ENCODE assay signal across 1 cellular context in genomic region chr20:50014570-50015562, GRCh38.
TF ChIP-seq lines count a peak whose summit lies in the region.

No MANE protein-coding gene starts in this region.

TF ChIP-seq in K562, 482 proteins besides CTCF, POLR2A, EP300 and RAD21 (continues in another document):
- TF ChIP-seq ZBTB43 (CRISPR knock-in tag; IDR thresholded peaks at IDR 0.05) (no peak), SLC30A9 (CRISPR knock-in tag; IDR thresholded peaks at IDR 0.05) (no peak), ZBTB7A (IDR thresholded peaks at IDR 0.05; ENCODE audit: borderline replicate concordance, control insufficient read depth, low read depth, low read length) (0 out of 2 replicates have a peak, but pooled peaks have one; percentile 29), ZNF121 (CRISPR knock-in tag; conservative IDR thresholded peaks at IDR 0.05) (no peak), MLLT1 (IDR thresholded peaks at IDR 0.05) (peak; percentile 18 to 40; a peak in 1 of 4 replicates), E2F8 (IDR thresholded peaks at IDR 0.05; ENCODE audit: low read depth, partially characterized antibody) (no peak), SMARCA5 (IDR thresholded peaks at IDR 0.05) (no peak), NFRKB (IDR thresholded peaks at IDR 0.05; ENCODE audit: low read depth) (no peak), KDM4B (IDR thresholded peaks at IDR 0.05; ENCODE audit: borderline replicate concordance in 2 of 2, low read depth in 1 of 2) (no peak), NUFIP1 (IDR thresholded peaks at IDR 0.05; ENCODE audit: partially characterized antibody) (no peak), ATF3 (IDR thresholded peaks at IDR 0.05) (no peak), ATF3 (CRISPR knock-in tag; conservative IDR thresholded peaks at IDR 0.05) (no peak), ZHX1 (conservative IDR thresholded peaks at IDR 0.05; ENCODE audit: low read length) (no peak), KLF10 (CRISPR knock-in tag; IDR thresholded peaks at IDR 0.05) (no peak), RHOXF2B (CRISPR knock-in tag; conservative IDR thresholded peaks at IDR 0.05) (no peak), ZNF143 (CRISPR knock-in tag; IDR thresholded peaks at IDR 0.05) (no peak), HIVEP1 (CRISPR knock-in tag; IDR thresholded peaks at IDR 0.05) (no peak), HMG20A (CRISPR knock-in tag; conservative IDR thresholded peaks at IDR 0.05) (no peak), STAG1 (CRISPR knock-in tag; IDR thresholded peaks at IDR 0.05; ENCODE audit: borderline replicate concordance) (no peak), ZNF830 (CRISPR knock-in tag; IDR thresholded peaks at IDR 0.05) (no peak), HLTF (IDR thresholded peaks at IDR 0.05) (peak; percentile 59; the same call in 1 of the 2 replicates), MEF2D (tag; conservative IDR thresholded peaks at IDR 0.05; ENCODE audit: low read depth) (no peak), ZBTB33 (CRISPR knock-in tag; IDR thresholded peaks at IDR 0.05) (peak; percentile 64; the same call in 1 of the 2 replicates), RBM39 (optimal IDR thresholded peaks at IDR 0.05; ENCODE audit: low read depth, low read length) (no peak), MEF2A (IDR thresholded peaks at IDR 0.05; ENCODE audit: control insufficient read depth, low read depth, low read length) (no peak), ZNF347 (CRISPR knock-in tag; IDR thresholded peaks at IDR 0.05; ENCODE audit: low read depth) (no peak), GTF2F1 (IDR thresholded peaks at IDR 0.05; ENCODE audit: low read depth, low read length) (no peak), RBBP5 (IDR thresholded peaks at IDR 0.05; ENCODE audit: borderline replicate concordance, insufficient read depth, low read length, poor library complexity, severe bottlenecking) (no peak), ZBTB5 (IDR thresholded peaks at IDR 0.05) (0 out of 2 replicates have a peak, but pooled peaks have one; percentile 16), CREB5 (CRISPR knock-in tag; IDR thresholded peaks at IDR 0.05) (no peak), ZBTB26 (CRISPR knock-in tag; IDR thresholded peaks at IDR 0.05) (peak; percentile 60; the same call in 1 of the 2 replicates), FOXP4 (CRISPR knock-in tag; IDR thresholded peaks at IDR 0.05; ENCODE audit: borderline replicate concordance) (no peak), ZNF398 (CRISPR knock-in tag; IDR thresholded peaks at IDR 0.05) (no peak), THRB (CRISPR knock-in tag; conservative IDR thresholded peaks at IDR 0.05) (0 out of 2 replicates have a peak, but pooled peaks have one; percentile 10), ZNF316 (IDR thresholded peaks at IDR 0.05) (peak; percentile 36; the same call in 1 of the 2 replicates), ZNF311 (CRISPR knock-in tag; IDR thresholded peaks at IDR 0.05) (no peak)
